Comparison of ENCODE assay signal across 8 cellular contexts in genomic region chr2:3558205-3559014, GRCh38. TPM values are rescaled to one million over a fixed set of nuclear protein-coding genes. Genes with fewer than 3 reads are reported as not detected.
DNase-seq lines count a peak whose midpoint lies in the region; ATAC-seq and TF ChIP-seq lines count a peak whose summit lies in the region.

TSS of gene RNASEH1 (minus strand) at chr2:3558333. CDS start at chr2:3558260, 73 bp downstream.

- TF ChIP-seq CTCF in VCaP (conservative IDR thresholded peaks at IDR 0.05), result no peak
- no peak for TF ChIP-seq CTCF in breast epithelium (IDR thresholded peaks at IDR 0.05)

- H3K9ac ChIP-seq in iPS-18a (ENCODE audit: low read length), result peak within 1 kb of the TSS; percentile 98
- peak within 1 kb of the TSS; percentile 98 for H3K9ac ChIP-seq in skeletal muscle satellite cell (ENCODE audit: low read depth, low read length)

- DNase-seq in NCI-H2196 treated with DMSO at 0.1 percent for 48 hours (lab: John Stamatoyannopoulos, UW; ENCODE audit: unreplicated experiment), result peak; percentile 95
- DNase-seq in breast epithelium (ENCODE audit: low spot score in 2 of 2), result peak; percentile 97 to 98

- no peaks in the 10 kb centered on the region for H3K27me3 ChIP-seq in ACC112 (ENCODE audit: insufficient read depth, low read length)
- H3K27me3 ChIP-seq in breast epithelium, result no peaks in the 10 kb centered on the region
- no peaks in the 10 kb centered on the region for H3K27me3 ChIP-seq in iPS-18a (ENCODE audit: control insufficient read depth, insufficient read depth, low read length)
- H3K27me3 ChIP-seq in skeletal muscle satellite cell (ENCODE audit: control insufficient read depth, insufficient read depth, low read length), result no peaks in the 10 kb centered on the region

- peaks cover 41% of the 10 kb centered on the region for H3K79me2 ChIP-seq in ACC112 (ENCODE audit: control insufficient read depth, insufficient read depth, low read length, unreplicated experiment)

- intact Hi-C loops in breast epithelium (cut with DNase I; ENCODE audit: low total_unique reads), result no loop called here

- peak within 1 kb of the TSS; percentile 86 for H3K4me3 ChIP-seq in ACC112 (ENCODE audit: low read depth, low read length)
- peak within 1 kb of the TSS; percentile 77 to 91 (median 91) for H3K4me3 ChIP-seq in breast epithelium
- H3K4me3 ChIP-seq in iPS-18a (ENCODE audit: low read length), result peak within 1 kb of the TSS; percentile 100
- H3K4me3 ChIP-seq in skeletal muscle satellite cell (ENCODE audit: low read length), result peak within 1 kb of the TSS; percentile 89

- no peaks in the 10 kb centered on the region for H3K9me3 ChIP-seq in breast epithelium
- H3K9me3 ChIP-seq in iPS-18a (ENCODE audit: control insufficient read depth, low read depth, low read length), result no peaks in the 10 kb centered on the region
- no peaks in the 10 kb centered on the region for H3K9me3 ChIP-seq in skeletal muscle satellite cell (replicated peaks; ENCODE audit: low read length)

- peak within 1 kb of the TSS; percentile 98 for H2AFZ ChIP-seq in ACC112 (ENCODE audit: low read length, unreplicated experiment)

- peak; percentile 80 for TF ChIP-seq POLR2A in breast epithelium (IDR thresholded peaks at IDR 0.05)

- peak within 1 kb of the TSS; percentile 82 for H3K27ac ChIP-seq in ACC112 (ENCODE audit: low read depth, low read length)
- peak within 1 kb of the TSS; percentile 86 for H3K27ac ChIP-seq in VCaP
- peak within 1 kb of the TSS; percentile 93 to 95 for H3K27ac ChIP-seq in breast epithelium
- H3K27ac ChIP-seq in iPS-18a (ENCODE audit: low read length), result peak within 1 kb of the TSS; percentile 96

- ATAC-seq in GM18870 (IDR thresholded peaks at IDR 0.05; ENCODE audit: unreplicated experiment) (peak; percentile 95), HG03135 (IDR thresholded peaks at IDR 0.05; ENCODE audit: unreplicated experiment) (peak; percentile 98)

- H3K4me2 ChIP-seq in skeletal muscle satellite cell (ENCODE audit: low read length), result peak within 1 kb of the TSS; percentile 96

- H3K4me1 ChIP-seq in ACC112 (ENCODE audit: control insufficient read depth, insufficient read depth, low read length, unreplicated experiment), result peaks cover 6% of the 10 kb centered on the region
- H3K4me1 ChIP-seq in breast epithelium, result peaks cover 0 to 3% of the 10 kb centered on the region in 2 donors
- H3K4me1 ChIP-seq in iPS-18a (ENCODE audit: control insufficient read depth, low read depth, low read length), result peaks cover 6% of the 10 kb centered on the region
- H3K4me1 ChIP-seq in skeletal muscle satellite cell (ENCODE audit: control insufficient read depth, insufficient read depth, low read length), result peaks cover 14% of the 10 kb centered on the region

- H3K36me3 ChIP-seq in ACC112 (ENCODE audit: insufficient read depth, low read length), result peaks cover 19% of the 10 kb centered on the region; the same call in 1 of the 2 replicates
- no peaks in the 10 kb centered on the region for H3K36me3 ChIP-seq in breast epithelium
- H3K36me3 ChIP-seq in iPS-18a (ENCODE audit: control insufficient read depth, low read depth, low read length), result peaks cover 37% of the 10 kb centered on the region
- peaks cover 36% of the 10 kb centered on the region for H3K36me3 ChIP-seq in skeletal muscle satellite cell (ENCODE audit: insufficient read depth, low read length)

RNA-seq across cellular contexts. Expression of gene RNASEH1, which starts in this region (rescaled TPM):
- total RNA-seq in breast epithelium, result 10 to 100 TPM; 17.3 to 22.1 (median 21.0) TPM
- 35.8 and 46.1 TPM in 2 replicates for total RNA-seq in skeletal muscle satellite cell (2012; rRNA removed)

Comparison
In these comparisons a context has a peak if more than half of its experiments do, and no peak if none do; other contexts are left out.
1. Peak in every context shown above with its lines: DNase-seq, ATAC-seq, H3K4me3 ChIP-seq and H3K27ac ChIP-seq.